Comparison of ENCODE assay signal across 17 cellular contexts in the genomic region with DNA sequence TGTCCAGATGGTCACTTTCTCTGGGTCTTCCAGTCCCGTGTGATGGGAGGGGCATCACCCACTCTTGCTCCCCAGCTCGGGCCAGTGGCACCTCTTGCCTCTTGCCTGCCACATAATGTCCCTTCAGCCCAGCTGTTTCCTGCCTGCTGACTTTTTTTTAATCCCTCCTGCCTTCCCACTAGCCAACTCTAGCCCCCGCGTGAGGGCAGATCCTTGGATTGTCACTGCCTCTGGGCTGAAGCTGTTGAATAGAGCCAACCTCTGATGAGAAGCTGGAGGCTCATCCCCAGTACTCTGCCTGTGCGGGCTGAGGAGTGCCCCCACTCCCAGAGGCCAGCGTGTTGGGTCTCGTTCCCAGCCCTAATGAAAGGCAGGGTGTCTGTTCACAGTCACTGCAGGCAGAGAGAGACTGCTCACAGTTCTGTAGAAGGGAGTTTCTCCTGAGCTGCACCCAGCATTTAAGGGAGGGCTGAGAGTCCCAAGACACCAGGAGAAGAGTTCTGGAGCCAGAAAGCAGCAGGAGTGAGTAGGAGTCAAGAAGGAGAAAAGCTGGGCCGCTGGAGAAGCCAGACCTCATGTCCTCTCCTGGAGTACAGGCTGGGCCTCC. TPM values are rescaled to one million over a fixed set of nuclear protein-coding genes. Genes with fewer than 3 reads are reported as not detected.
DNase-seq lines count a peak whose midpoint lies in the region; ATAC-seq and TF ChIP-seq lines count a peak whose summit lies in the region.
"Had no signal": no experiment of that assay in that cellular context is flagged by ENCODE, and none has a peak within 500 bp of the region (broad histone marks: within the 10 kb centered on the region; RNA-seq: fewer than 3 reads in every experiment).

No MANE protein-coding gene starts in this region.

- peak overlapping the region; percentile 93 for H3K27ac Mint-ChIP-seq in osteocyte (ENCODE audit: unreplicated experiment)

- H3K4me1 ChIP-seq in ACC112 (ENCODE audit: control insufficient read depth, insufficient read depth, low read length, unreplicated experiment) (peaks cover 35% of the 10 kb centered on the region), upper lobe of right lung (peaks cover 13% of the 10 kb centered on the region)

- H3K4me1 Mint-ChIP-seq in osteocyte (ENCODE audit: unreplicated experiment), result peaks cover 54% of the 10 kb centered on the region

- DNase-seq in NB4 (ENCODE audit: low read depth) (peak; percentile 28), epithelial cell of esophagus (ENCODE audit: low read depth) (peak; percentile 68), osteocyte (ENCODE audit: extremely low spot score, unreplicated experiment) (no peak), posterior cingulate gyrus (no peak), epidermal melanocyte (ENCODE audit: insufficient read length, low spot score) (no peak), upper lobe of right lung (no peak), ACHN (no peak)
- DNase-seq: activated naive CD4-positive, alpha-beta T cell treated with anti-CD3 and anti-CD28 coated beads, Interleukin-2, amount 50 U/mL, for 16 hours; caudate nucleus; H7; heart left ventricle; left colon; naive thymus-derived CD4-positive, alpha-beta T cell; NCI-H1048; SIG-M5; stimulated activated CD4-positive, alpha-beta T cell treated with anti-CD3 and anti-CD28 coated beads, Interleukin-4, amount 100 ng/mL, for 24 hours had no signal

- intact Hi-C loops in posterior cingulate gyrus (cut with DNase I), result no loop called here
- intact Hi-C loops in upper lobe of right lung (cut with DNase I), result no loop called here

- H3K36me3 Mint-ChIP-seq in osteocyte (ENCODE audit: unreplicated experiment), result no peaks in the 10 kb centered on the region
- H3K36me3 Mint-ChIP-seq: naive thymus-derived CD4-positive, alpha-beta T cell had no signal

- H3K27ac ChIP-seq in ACC112 (ENCODE audit: low read depth, low read length), result peak overlapping the region; percentile 93
- no peak overlapping the region for H3K27ac ChIP-seq in upper lobe of right lung

- in situ Hi-C loops in ACHN (cut with HindIII; ENCODE audit: low pct_ligation_motif_present, low pct_unique_long_range_greater_than_20kb, low sequenced_read_pairs), result no loop called here

- TF ChIP-seq CTCF in NB4 (IDR thresholded peaks at IDR 0.05; ENCODE audit: low read depth, low read length), result no peak
- no peak for TF ChIP-seq CTCF in epithelial cell of esophagus (IDR thresholded peaks at IDR 0.05; ENCODE audit: insufficient read depth, low read depth, low read length, missing control alignments)
- TF ChIP-seq CTCF in osteocyte (IDR thresholded peaks at IDR 0.05), result no peak
- TF ChIP-seq CTCF in upper lobe of right lung (IDR thresholded peaks at IDR 0.05), result no peak

- no peak for TF ChIP-seq POLR2A in NB4 (IDR thresholded peaks at IDR 0.05; ENCODE audit: extremely low read depth, insufficient read length)

- peak overlapping the region; percentile 17 for H2AFZ ChIP-seq in ACC112 (ENCODE audit: low read length, unreplicated experiment)

- H3K9me3 Mint-ChIP-seq in osteocyte (ENCODE audit: unreplicated experiment), result no peaks in the 10 kb centered on the region
- H3K9me3 Mint-ChIP-seq: naive thymus-derived CD4-positive, alpha-beta T cell had no signal

- no peak overlapping the region for H3K4me3 Mint-ChIP-seq in osteocyte (ENCODE audit: unreplicated experiment)

- H3K79me2 ChIP-seq in ACC112 (ENCODE audit: control insufficient read depth, insufficient read depth, low read length, unreplicated experiment), result no peaks in the 10 kb centered on the region

- H3K36me3 ChIP-seq in ACC112 (ENCODE audit: insufficient read depth, low read length) (no peaks in the 10 kb centered on the region), upper lobe of right lung (no peaks in the 10 kb centered on the region)
- H3K36me3 ChIP-seq: heart left ventricle had no signal

- no peaks in the 10 kb centered on the region for H3K27me3 Mint-ChIP-seq in osteocyte (ENCODE audit: unreplicated experiment)

- no peak for ATAC-seq in upper lobe of right lung

- no peaks in the 10 kb centered on the region for H3K9me3 ChIP-seq in upper lobe of right lung
- H3K9me3 ChIP-seq: heart left ventricle had no signal

- H3K4me3 ChIP-seq in ACC112 (ENCODE audit: low read depth, low read length) (no peak overlapping the region), NB4 (ENCODE audit: low read depth, low read length) (no peak overlapping the region), epithelial cell of esophagus (ENCODE audit: low read length) (no peak overlapping the region), upper lobe of right lung (no peak overlapping the region)
- H3K4me3 ChIP-seq: heart left ventricle had no signal

- no peaks in the 10 kb centered on the region for H3K27me3 ChIP-seq in ACC112 (ENCODE audit: insufficient read depth, low read length)
- H3K27me3 ChIP-seq in upper lobe of right lung, result no peaks in the 10 kb centered on the region
- H3K27me3 ChIP-seq: heart left ventricle had no signal

RNA-seq across cellular contexts. Expression of gene TIMP4, which starts 30.1 kb away (rescaled TPM):
- total RNA-seq in osteocyte, result 5.0 and 5.4 TPM in 2 replicates
- 6.9 TPM for total RNA-seq in upper lobe of right lung
- total RNA-seq: naive thymus-derived CD4-positive, alpha-beta T cell had no signal

Comparison
In these comparisons a context has a peak if more than half of its experiments do, and no peak if none do; other contexts are left out.
1. DNase-seq: peak in NB4 (single experiment) and epithelial cell of esophagus (single experiment); none in osteocyte (single experiment), posterior cingulate gyrus (0 of 10), epidermal melanocyte (single experiment), upper lobe of right lung (single experiment) and ACHN (single experiment).